Comparison of ENCODE assay signal across 8 cellular contexts in the genomic region with DNA sequence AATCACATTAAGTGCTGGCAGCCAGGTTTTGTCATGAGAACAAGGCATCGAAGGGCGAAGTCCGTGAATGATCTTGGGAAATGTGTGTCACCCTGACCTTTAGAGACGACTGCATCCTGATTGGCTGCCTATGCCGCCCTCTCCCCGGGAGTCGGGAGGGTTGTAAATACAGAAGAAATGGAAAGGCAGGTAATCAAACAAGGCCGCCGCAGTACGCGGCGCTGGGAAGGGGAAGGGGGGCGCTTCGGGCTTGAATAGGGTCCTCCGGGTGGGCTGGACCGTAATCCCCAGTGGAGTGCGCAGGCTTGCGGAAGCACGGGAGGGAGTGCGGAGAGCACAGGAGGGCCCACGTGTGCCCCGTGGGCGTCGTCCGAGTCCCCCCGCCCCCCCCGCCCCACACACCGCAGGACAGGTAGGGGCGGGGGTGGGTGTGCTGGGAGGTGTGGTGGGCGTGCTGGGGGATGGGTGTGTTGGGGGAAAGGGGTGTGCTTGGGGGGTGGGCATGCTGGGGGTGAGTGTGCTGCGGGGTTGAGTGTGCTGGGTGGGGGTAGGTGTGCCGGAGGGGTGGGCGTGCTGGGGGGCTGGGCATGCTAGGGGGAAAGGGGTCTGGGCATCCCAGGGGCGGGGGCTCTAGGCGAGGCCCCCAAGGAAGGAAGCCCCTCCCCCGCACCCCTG.
A peak's percentile ranks its signal among the peaks of the same experiment; 100 is the strongest.
DNase-seq lines count a peak whose midpoint lies in the region; ATAC-seq and TF ChIP-seq lines count a peak whose summit lies in the region.

No MANE protein-coding gene starts in this region.

- peaks cover 5% of the 10 kb centered on the region for H3K9me3 Mint-ChIP-seq in T-helper 1 cell treated with Interleukin-12 subunit alpha and Interleukin-12 subunit beta and Interleukin-4 antibody, amounts not matched to agents 30 μg/mL and 1 μg/mL, for 36 hours
- H3K9me3 Mint-ChIP-seq in brain, result peaks cover 0 to 8% (median 3%) of the 10 kb centered on the region in 5 experiments

- H3K4me1 Mint-ChIP-seq in T-helper 1 cell treated with Interleukin-12 subunit alpha and Interleukin-12 subunit beta and Interleukin-4 antibody, amounts not matched to agents 30 μg/mL and 1 μg/mL, for 36 hours (ENCODE audit: low read depth), result peaks cover 11% of the 10 kb centered on the region
- H3K4me1 Mint-ChIP-seq in brain, result peaks cover 77% of the 10 kb centered on the region

- H3K27me3 ChIP-seq in AG04450 (ENCODE audit: control insufficient read depth, insufficient read depth, low read length), result no peaks in the 10 kb centered on the region

- POLR2A ChIA-PET in AG04450 (lab: Yijun Ruan, JAX), result interaction anchor here (1.0 kb wide), 1 partner anchor 61 kb away, joined by 3 read pairs; no protein-coding TSS in a partner anchor

- no peaks in the 10 kb centered on the region for H3K9me3 ChIP-seq in AG04450 (ENCODE audit: control insufficient read depth, insufficient read depth, low read length)

- H3K27me3 Mint-ChIP-seq in T-helper 1 cell treated with Interleukin-12 subunit alpha and Interleukin-12 subunit beta and Interleukin-4 antibody, amounts not matched to agents 30 μg/mL and 1 μg/mL, for 36 hours (ENCODE audit: low read depth), result no peaks in the 10 kb centered on the region
- peaks cover 7% of the 10 kb centered on the region for H3K27me3 Mint-ChIP-seq in brain

- peak overlapping the region; percentile 91 for H3K4me3 Mint-ChIP-seq in T-helper 1 cell treated with Interleukin-12 subunit alpha and Interleukin-12 subunit beta and Interleukin-4 antibody, amounts not matched to agents 30 μg/mL and 1 μg/mL, for 36 hours
- H3K4me3 Mint-ChIP-seq in brain, result peak overlapping the region; percentile 86 to 92 (median 89)

- no peak overlapping the region for H3K27ac ChIP-seq in AG04450 (ENCODE audit: low read depth, low read length)

- CTCF ChIA-PET in AG04450 (lab: Charles Lee), result interaction anchor here (1.3 kb wide), 1 partner anchor 1072 kb away, joined by 3 read pairs; no protein-coding TSS in a partner anchor

- ATAC-seq in GM19463 (IDR thresholded peaks at IDR 0.05; ENCODE audit: unreplicated experiment) (no peak), HG02763 (IDR thresholded peaks at IDR 0.05; ENCODE audit: unreplicated experiment) (no peak)

- H3K36me3 Mint-ChIP-seq in T-helper 1 cell treated with Interleukin-12 subunit alpha and Interleukin-12 subunit beta and Interleukin-4 antibody, amounts not matched to agents 30 μg/mL and 1 μg/mL, for 36 hours (ENCODE audit: low read depth), result no peaks in the 10 kb centered on the region
- peaks cover 5% of the 10 kb centered on the region for H3K36me3 Mint-ChIP-seq in brain

- TF ChIP-seq CTCF in AG04450 (IDR thresholded peaks at IDR 0.05; ENCODE audit: low read depth, low read length) (no peak), brain (conservative IDR thresholded peaks at IDR 0.05) (no peak)

- peak overlapping the region; percentile 95 for H3K27ac Mint-ChIP-seq in T-helper 1 cell treated with Interleukin-12 subunit alpha and Interleukin-12 subunit beta and Interleukin-4 antibody, amounts not matched to agents 30 μg/mL and 1 μg/mL, for 36 hours
- H3K27ac Mint-ChIP-seq in brain, result peak overlapping the region; percentile 88 to 100 (median 99)

- DNase-seq in AG04450 (ENCODE audit: low read depth, low spot score) (no peak), HK-2 (ENCODE audit: unreplicated experiment) (peak; percentile 42), iris pigment epithelial cell (ENCODE audit: low read depth) (peak; percentile 54)
- peak; percentile 60 for DNase-seq in stimulated activated CD4-positive, alpha-beta T cell treated with anti-CD3 and anti-CD28 coated beads, Interleukin-12 subunit alpha, Interleukin-12 subunit beta, amount 100 ng/mL, for 4 hours

- peak overlapping the region; percentile 90 for H3K4me3 ChIP-seq in AG04450 (ENCODE audit: low read depth, low read length)
